Comparison of ENCODE assay signal across 15 cellular contexts in the genomic region with DNA sequence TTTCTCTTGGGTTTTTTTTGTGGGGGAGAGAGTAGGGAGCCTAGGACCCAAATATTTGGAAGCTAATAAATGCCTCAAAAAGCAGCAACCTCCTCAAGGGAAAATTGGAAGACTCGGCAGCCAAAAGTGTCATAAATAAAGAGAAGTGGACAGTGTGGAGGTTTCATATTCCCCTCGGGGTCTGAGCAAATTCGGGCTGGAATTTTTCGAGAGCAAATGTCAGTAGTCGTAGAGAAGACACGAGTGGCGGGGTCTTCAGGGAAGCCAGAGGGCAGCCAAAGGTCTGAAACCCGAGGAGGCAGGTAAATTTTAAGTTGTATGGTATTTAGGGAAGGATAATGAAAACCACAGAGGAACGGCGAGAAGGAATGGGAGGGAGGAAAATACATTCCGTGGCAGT. TPM values are rescaled to one million over a fixed set of nuclear protein-coding genes. Genes with fewer than 3 reads are reported as not detected.
DNase-seq lines count a peak whose midpoint lies in the region; ATAC-seq and TF ChIP-seq lines count a peak whose summit lies in the region.
"Had no signal": no experiment of that assay in that cellular context is flagged by ENCODE, and none has a peak within 500 bp of the region (broad histone marks: within the 10 kb centered on the region; RNA-seq: fewer than 3 reads in every experiment).

No MANE protein-coding gene starts in this region.

- H3K27me3 Mint-ChIP-seq in T-helper 17 cell (no peaks in the 10 kb centered on the region), endodermal cell (ENCODE audit: insufficient read depth) (no peaks in the 10 kb centered on the region)

- no peak for ATAC-seq in T-helper 17 cell

- H3K4me3 ChIP-seq in endodermal cell (ENCODE audit: low read length) (no peak overlapping the region), ovary (peak overlapping the region; percentile 21), dorsolateral prefrontal cortex (peak overlapping the region in 2 of 59 donors; percentile 2 to 24)
- H3K4me3 ChIP-seq: left lung, SJCRH30 had no signal

- WGBS in endodermal cell (ENCODE audit: insufficient coverage in 1 of 2, insufficient read length in 1 of 2), 2 experiments: 80% methylated on average over 10 to 11 of the region's 11 CpGs
- 9 to 10% (median 10%) methylated on average over 11 of the region's 11 CpGs for WGBS in ovary, 3 donors

- H3K27ac Mint-ChIP-seq in T-helper 17 cell: peak overlapping the region; percentile 100
- H3K27ac Mint-ChIP-seq in endodermal cell: peak overlapping the region; percentile 60

- intact Hi-C loops in ovary (cut with DNase I) (no loop called here), dorsolateral prefrontal cortex (cut with DNase I) (no loop called here)

- H3K9me3 ChIP-seq in T-helper 17 cell (ENCODE audit: control insufficient read depth, low read length, poor library complexity, severe bottlenecking): no peaks in the 10 kb centered on the region
- no peaks in the 10 kb centered on the region for H3K9me3 ChIP-seq in endodermal cell (ENCODE audit: control insufficient read depth, low read length)
- no peaks in the 10 kb centered on the region for H3K9me3 ChIP-seq in ovary
- H3K9me3 ChIP-seq: left lung, SJCRH30 had no signal

- peak overlapping the region; percentile 97 for H3K4me3 Mint-ChIP-seq in T-helper 17 cell
- H3K4me3 Mint-ChIP-seq in endodermal cell: no peak overlapping the region

- H3K9ac ChIP-seq in endodermal cell (ENCODE audit: extremely low read depth, low read length, poor library complexity, severe bottlenecking): no peak overlapping the region
- H3K9ac ChIP-seq: parathyroid adenoma had no signal

- no peak for TF ChIP-seq POLR2A in ovary (IDR thresholded peaks at IDR 0.05)

- no peak overlapping the region for H3K27ac ChIP-seq in endodermal cell (ENCODE audit: low read depth, low read length)
- no peak overlapping the region for H3K27ac ChIP-seq in ovary
- H3K27ac ChIP-seq in dorsolateral prefrontal cortex: peak overlapping the region in 12 of 59 donors; percentile 1 to 64 (median 28)
- H3K27ac ChIP-seq: left lung, parathyroid adenoma, SJCRH30 had no signal

- no peaks in the 10 kb centered on the region for H3K36me3 ChIP-seq in endodermal cell (ENCODE audit: control insufficient read depth, insufficient read depth, low read length)
- H3K36me3 ChIP-seq in ovary: no peaks in the 10 kb centered on the region
- H3K36me3 ChIP-seq: left lung, SJCRH30 had no signal

- H3K36me3 Mint-ChIP-seq in T-helper 17 cell (ENCODE audit: low read depth) (peaks cover 15% of the 10 kb centered on the region), endodermal cell (ENCODE audit: low read depth) (no peaks in the 10 kb centered on the region)

- H3K27me3 ChIP-seq in endodermal cell (ENCODE audit: control insufficient read depth, insufficient read depth, low read length, poor library complexity, severe bottlenecking): no peaks in the 10 kb centered on the region
- no peaks in the 10 kb centered on the region for H3K27me3 ChIP-seq in ovary
- H3K27me3 ChIP-seq in dorsolateral prefrontal cortex: peaks cover 0 to 78% (median 17%) of the 10 kb centered on the region in 45 donors
- H3K27me3 ChIP-seq: SJCRH30 had no signal

- H3K4me1 Mint-ChIP-seq in T-helper 17 cell: peaks cover 81% of the 10 kb centered on the region
- H3K4me1 Mint-ChIP-seq in endodermal cell: peaks cover 60% of the 10 kb centered on the region

- TF ChIP-seq EP300 in ovary (IDR thresholded peaks at IDR 0.05): no peak

- H3K4me1 ChIP-seq in endodermal cell (ENCODE audit: control insufficient read depth, insufficient read depth, low read length) (peaks cover 27% of the 10 kb centered on the region), ovary (ENCODE audit: insufficient read depth) (no peaks in the 10 kb centered on the region)
- H3K4me1 ChIP-seq: left lung, parathyroid adenoma had no signal

- no peaks in the 10 kb centered on the region for H3K9me3 Mint-ChIP-seq in endodermal cell

- TF ChIP-seq CTCF in endodermal cell (conservative IDR thresholded peaks at IDR 0.05) (no peak), ovary (IDR thresholded peaks at IDR 0.05) (no peak), dorsolateral prefrontal cortex (IDR thresholded peaks at IDR 0.05 in 54 of 56, conservative IDR thresholded peaks at IDR 0.05 in 2 of 56; ENCODE audit: low read depth in 1 of 56, partially characterized antibody in 56 of 56) (no peak)

- peak; percentile 39 for DNase-seq in GM03348 (ENCODE audit: low spot score)
- no peak for DNase-seq in T-helper 17 cell
- DNase-seq in endodermal cell: no peak
- no peak for DNase-seq in ovary
- DNase-seq in effector CD4-positive, alpha-beta T cell: no peak
- no peak for DNase-seq in dorsolateral prefrontal cortex
- DNase-seq in putamen (ENCODE audit: low spot score): no peak
- DNase-seq: activated CD4-positive, CD25-positive, alpha-beta regulatory T cell; glutamatergic neuron; KG1; left lung; NCI-H1694 treated with DMSO at 0.1 percent for 48 hours; NCI-H82; SJCRH30 had no signal

RNA-seq across cellular contexts. Expression of gene BCL11B, which starts 13.1 kb away (rescaled TPM):
- total RNA-seq in T-helper 17 cell: 100 to 1,000 TPM; 167 to 174 TPM
- 1 to 10 TPM; 5.7 to 6.0 TPM for total RNA-seq in endodermal cell
- polyA plus RNA-seq in endodermal cell (2013, experiment 1 of 2): 1.2 TPM
- 1.6 TPM for polyA plus RNA-seq in endodermal cell (2013, experiment 2 of 2)
- total RNA-seq in ovary: under 1 TPM; 0.20 to 0.84 (median 0.46) TPM
- polyA plus RNA-seq in ovary: under 1 TPM; 0.08 to 0.33 TPM
- total RNA-seq in dorsolateral prefrontal cortex: 10 to 100 TPM in 75 of 120 experiments, 1 to 10 TPM in 45; 3.3 to 16.0 (median 10.5) TPM

Comparison
In these comparisons a context has a peak if more than half of its experiments do, and no peak if none do; other contexts are left out.
1. RNA of gene BCL11B, which starts 13.1 kb away (total RNA-seq): 167 to 174 TPM in T-helper 17 cell; 3.3 to 16.0 TPM in dorsolateral prefrontal cortex, 5.7 to 6.0 TPM in endodermal cell and 0.20 to 0.84 TPM in ovary; every median in the first group is over 4 times any median in the second.